ENCODE assay signal across 24 cellular contexts in the genomic region with DNA sequence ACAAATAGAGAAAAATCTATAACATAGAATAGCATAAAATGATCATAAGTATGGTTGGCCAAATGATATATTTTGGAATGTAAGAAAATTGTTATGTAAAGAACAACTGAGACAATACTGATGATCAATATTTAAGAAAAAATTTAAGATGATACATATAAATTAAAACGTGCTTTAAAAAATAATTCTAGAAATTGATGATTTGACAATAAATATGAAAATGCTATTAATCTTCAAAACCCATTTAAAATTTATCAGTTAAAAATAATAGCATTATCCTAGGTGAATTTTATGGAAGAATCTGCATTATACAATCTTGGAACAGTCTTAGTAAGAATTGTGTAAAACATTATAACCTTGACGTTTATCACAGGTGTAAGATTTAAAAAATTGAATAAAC.
DNase-seq lines count a peak whose midpoint lies in the region; ATAC-seq, FAIRE-seq and TF ChIP-seq lines count a peak whose summit lies in the region.
"Had no signal": no experiment of that assay in that cellular context is flagged by ENCODE, and none has a peak within 500 bp of the region (broad histone marks: within the 10 kb centered on the region; RNA-seq: fewer than 3 reads in every experiment).

No MANE protein-coding gene starts in this region.

- ATAC-seq in gastroesophageal sphincter: no peak
- no peak for ATAC-seq in GM21528 (IDR thresholded peaks at IDR 0.05; ENCODE audit: low FRiP score, unreplicated experiment)
- ATAC-seq: CD8-positive, alpha-beta T cell had no signal

- H3K9me2 ChIP-seq in neural cell (ENCODE audit: insufficient read depth, low read length): no peaks in the 10 kb centered on the region

- peak overlapping the region; percentile 33 for H3K4me2 ChIP-seq in neural cell (ENCODE audit: low read length)
- H3K4me2 ChIP-seq: BLaER1 had no signal

- H3K79me2 ChIP-seq in neural cell (replicated peaks; ENCODE audit: insufficient read depth, low read length): no peaks in the 10 kb centered on the region

- FAIRE-seq in A204.1 (lab: Jason Lieb, UNC): peak; percentile 37
- peak; percentile 60 for FAIRE-seq in G401.6 (lab: Jason Lieb, UNC)
- peak; percentile 70 for FAIRE-seq in endometrium (lab: Jason Lieb, UNC)
- FAIRE-seq: D721Med, GM12891, GM18507, H54 had no signal

- TF ChIP-seq RAD21 in neural cell (conservative IDR thresholded peaks at IDR 0.05): no peak

- H2AFZ ChIP-seq in neural cell (ENCODE audit: low read depth, low read length): no peak overlapping the region

- H3K27ac ChIP-seq in neural cell (ENCODE audit: low read length) (peak overlapping the region; percentile 18), gastroesophageal sphincter (no peak overlapping the region)
- H3K27ac ChIP-seq: BLaER1, C4-2B had no signal

- H3K27me3 ChIP-seq in neural cell (ENCODE audit: insufficient read depth, low read depth, low read length) (no peaks in the 10 kb centered on the region), gastroesophageal sphincter (no peaks in the 10 kb centered on the region)
- H3K27me3 ChIP-seq: BLaER1 had no signal

- no peak for TF ChIP-seq POLR2A in gastroesophageal sphincter (IDR thresholded peaks at IDR 0.05)

- no peak overlapping the region for H3K9ac ChIP-seq in neural cell (ENCODE audit: low read length)
- H3K9ac ChIP-seq: BLaER1 had no signal

- no peaks in the 10 kb centered on the region for H3K9me3 ChIP-seq in neural cell (ENCODE audit: low read length)
- no peaks in the 10 kb centered on the region for H3K9me3 ChIP-seq in gastroesophageal sphincter
- H3K9me3 ChIP-seq: BLaER1, Caco-2, HAP-1 had no signal

- no peak for DNase-seq in dermis blood vessel endothelial cell
- DNase-seq: 8988T; Caco-2; CD4-positive, CD25-positive, alpha-beta regulatory T cell; CD8-positive, alpha-beta T cell; DMS 273 treated with DMSO at 0.1 percent for 48 hours; DMS79; EL; GF-D8; GOT3; HFFc6 had no signal

- 68 to 70% methylated on average over 2 of the region's 2 CpGs for WGBS in gastroesophageal sphincter (ENCODE audit: low coverage in 1 of 2), 2 donors

- TF ChIP-seq EP300 in neural cell (conservative IDR thresholded peaks at IDR 0.05; ENCODE audit: poor library complexity, severe bottlenecking) (no peak), gastroesophageal sphincter (IDR thresholded peaks at IDR 0.05) (no peak)

- H3K4me3 ChIP-seq in neural cell (ENCODE audit: low read length) (no peak overlapping the region), gastroesophageal sphincter (no peak overlapping the region)
- H3K4me3 ChIP-seq: BLaER1, HAP-1 had no signal

- no peaks in the 10 kb centered on the region for H3K4me1 ChIP-seq in gastroesophageal sphincter
- H3K4me1 ChIP-seq: BLaER1, Caco-2, HAP-1 had no signal

- TF ChIP-seq CTCF in neural cell (IDR thresholded peaks at IDR 0.05; ENCODE audit: poor library complexity, severe bottlenecking) (no peak), gastroesophageal sphincter (IDR thresholded peaks at IDR 0.05) (no peak)

- H3K36me3 ChIP-seq in neural cell (ENCODE audit: insufficient read depth, low read length): no peaks in the 10 kb centered on the region
- no peaks in the 10 kb centered on the region for H3K36me3 ChIP-seq in gastroesophageal sphincter
- H3K36me3 ChIP-seq: BLaER1, HAP-1 had no signal

- no peaks in the 10 kb centered on the region for H4K20me1 ChIP-seq in neural cell (ENCODE audit: insufficient read depth)
- H4K20me1 ChIP-seq: BLaER1 had no signal

- H3F3A ChIP-seq in neural cell (ENCODE audit: insufficient read depth, low read length, poor library complexity, severe bottlenecking): no peaks in the 10 kb centered on the region

TF ChIP-seq in neural cell, 6 proteins besides CTCF, POLR2A, EP300 and RAD21:
- TF ChIP-seq EZH2 (IDR thresholded peaks at IDR 0.05; ENCODE audit: borderline replicate concordance, insufficient read depth, low read length, poor library complexity, severe bottlenecking) (no peak), MXI1 (conservative IDR thresholded peaks at IDR 0.05; ENCODE audit: poor library complexity, severe bottlenecking) (no peak), POLR2AphosphoS5 (IDR thresholded peaks at IDR 0.05) (no peak), TAF1 (IDR thresholded peaks at IDR 0.05; ENCODE audit: low read depth) (no peak), SMC3 (conservative IDR thresholded peaks at IDR 0.05; ENCODE audit: poor library complexity) (no peak)
- TF ChIP-seq, protein P1, sequence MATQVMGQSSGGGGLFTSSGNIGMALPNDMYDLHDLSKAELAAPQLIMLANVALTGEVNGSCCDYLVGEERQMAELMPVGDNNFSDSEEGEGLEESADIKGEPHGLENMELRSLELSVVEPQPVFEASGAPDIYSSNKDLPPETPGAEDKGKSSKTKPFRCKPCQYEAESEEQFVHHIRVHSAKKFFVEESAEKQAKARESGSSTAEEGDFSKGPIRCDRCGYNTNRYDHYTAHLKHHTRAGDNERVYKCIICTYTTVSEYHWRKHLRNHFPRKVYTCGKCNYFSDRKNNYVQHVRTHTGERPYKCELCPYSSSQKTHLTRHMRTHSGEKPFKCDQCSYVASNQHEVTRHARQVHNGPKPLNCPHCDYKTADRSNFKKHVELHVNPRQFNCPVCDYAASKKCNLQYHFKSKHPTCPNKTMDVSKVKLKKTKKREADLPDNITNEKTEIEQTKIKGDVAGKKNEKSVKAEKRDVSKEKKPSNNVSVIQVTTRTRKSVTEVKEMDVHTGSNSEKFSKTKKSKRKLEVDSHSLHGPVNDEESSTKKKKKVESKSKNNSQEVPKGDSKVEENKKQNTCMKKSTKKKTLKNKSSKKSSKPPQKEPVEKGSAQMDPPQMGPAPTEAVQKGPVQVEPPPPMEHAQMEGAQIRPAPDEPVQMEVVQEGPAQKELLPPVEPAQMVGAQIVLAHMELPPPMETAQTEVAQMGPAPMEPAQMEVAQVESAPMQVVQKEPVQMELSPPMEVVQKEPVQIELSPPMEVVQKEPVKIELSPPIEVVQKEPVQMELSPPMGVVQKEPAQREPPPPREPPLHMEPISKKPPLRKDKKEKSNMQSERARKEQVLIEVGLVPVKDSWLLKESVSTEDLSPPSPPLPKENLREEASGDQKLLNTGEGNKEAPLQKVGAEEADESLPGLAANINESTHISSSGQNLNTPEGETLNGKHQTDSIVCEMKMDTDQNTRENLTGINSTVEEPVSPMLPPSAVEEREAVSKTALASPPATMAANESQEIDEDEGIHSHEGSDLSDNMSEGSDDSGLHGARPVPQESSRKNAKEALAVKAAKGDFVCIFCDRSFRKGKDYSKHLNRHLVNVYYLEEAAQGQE (IDR thresholded peaks at IDR 0.05; ENCODE audit: borderline replicate concordance): no peak
